12 cellular contexts compared by ENCODE assay signal in genomic region chr9:111925784-111926183, GRCh38. TPM values are rescaled to one million over a fixed set of nuclear protein-coding genes. Genes with fewer than 3 reads are reported as not detected.
DNase-seq lines count a peak whose midpoint lies in the region; ATAC-seq and TF ChIP-seq lines count a peak whose summit lies in the region.
"Had no signal": no experiment of that assay in that cellular context is flagged by ENCODE, and none has a peak within 500 bp of the region (broad histone marks: within the 10 kb centered on the region; RNA-seq: fewer than 3 reads in every experiment).

No MANE protein-coding gene starts in this region.

- intact Hi-C loops in activated CD8-positive, alpha-beta T cell treated with anti-CD3 and anti-CD28 coated beads for 36 hours (cut with micrococcal nuclease), result no loop called here
- intact Hi-C loops in Panc1 (cut with micrococcal nuclease; ENCODE audit: unreplicated experiment), result no loop called here
- intact Hi-C loops in stomach (cut with DNase I; ENCODE audit: low total_unique reads), result no loop called here

- CTCF ChIA-PET in activated CD8-positive, alpha-beta T cell treated with anti-CD3 and anti-CD28 coated beads, Interleukin-2, amount 10 ng/mL, durations not matched to agents 7 days and 5 days (lab: Charles Lee), result interaction anchor here (1.3 to 2.2 kb wide), 6 partner anchors 10 to 149 kb away, joined by 3 to 9 read pairs (median 4); partner anchors contain the start of gene UGCG
- CTCF ChIA-PET in activated CD8-positive, alpha-beta T cell treated with anti-CD3 and anti-CD28 coated beads for 36 hours (lab: Charles Lee), result interaction anchor here (1.9 to 2.6 kb wide), 2 partner anchors 10 to 11 kb away, joined by 7 to 11 read pairs; no protein-coding TSS in a partner anchor
- CTCF ChIA-PET in Panc1 (lab: Charles Lee), result no interaction called here
- CTCF ChIA-PET in activated CD4-positive, alpha-beta memory T cell treated with anti-CD3 and anti-CD28 coated beads, Interleukin-2, amount 10 ng/mL, durations not matched to agents 7 days and 5 days (lab: Charles Lee), result interaction anchor here (0.6 to 0.8 kb wide), 3 partner anchors 9 to 328 kb away, joined by 3 to 8 read pairs (median 3); no protein-coding TSS in a partner anchor

- peak overlapping the region; percentile 48; the same call in 1 of the 2 replicates for H3K27ac ChIP-seq in Panc1 (ENCODE audit: low read length)
- H3K27ac ChIP-seq in stomach, result peak overlapping the region; percentile 31 to 69 (median 60)
- H3K27ac ChIP-seq in GM23338 (ENCODE audit: low read depth), result no peak overlapping the region
- H3K27ac ChIP-seq: HL-60 had no signal

- H2AFZ ChIP-seq in GM23338, result no peak overlapping the region

- H3K9me3 ChIP-seq in Panc1 (ENCODE audit: control insufficient read depth, insufficient read depth, low read depth, low read length) (no peaks in the 10 kb centered on the region), stomach (no peaks in the 10 kb centered on the region)
- H3K9me3 ChIP-seq: A549 had no signal

- BruUV-seq in Panc1 (replicated peaks; lab: Mats Ljungman, UMichigan), result no TSS peak

- no peak for TF ChIP-seq CTCF in activated CD8-positive, alpha-beta T cell treated with anti-CD3 and anti-CD28 coated beads for 36 hours (IDR thresholded peaks at IDR 0.05)
- TF ChIP-seq CTCF in Panc1 (IDR thresholded peaks at IDR 0.05) (no peak), stomach (IDR thresholded peaks at IDR 0.05) (no peak), GM23338 (conservative IDR thresholded peaks at IDR 0.05; ENCODE audit: low read depth in 2 of 2) (no peak)

- peaks cover 27% of the 10 kb centered on the region for H3K36me3 Mint-ChIP-seq in activated CD8-positive, alpha-beta T cell treated with anti-CD3 and anti-CD28 coated beads, Interleukin-2, amount 10 ng/mL, durations not matched to agents 7 days and 5 days (ENCODE audit: low read depth)
- H3K36me3 Mint-ChIP-seq in activated CD8-positive, alpha-beta T cell treated with anti-CD3 and anti-CD28 coated beads for 36 hours (ENCODE audit: low read depth), result peaks cover 22% of the 10 kb centered on the region
- peaks cover 13% of the 10 kb centered on the region; the same call in 2 of the 3 replicates for H3K36me3 Mint-ChIP-seq in GM23338 (ENCODE audit: low read depth)
- peaks cover 29% of the 10 kb centered on the region for H3K36me3 Mint-ChIP-seq in activated CD4-positive, alpha-beta memory T cell treated with anti-CD3 and anti-CD28 coated beads, Interleukin-2, amount 10 ng/mL, durations not matched to agents 7 days and 5 days (ENCODE audit: low read depth)

- H3F3A ChIP-seq in GM23338 (replicated peaks; ENCODE audit: low read depth), result no peaks in the 10 kb centered on the region

- in situ Hi-C loops in Panc1 (cut with HindIII; ENCODE audit: low pct_unique_long_range_greater_than_20kb, low sequenced_read_pairs), result no loop called here

- no peak for TF ChIP-seq POLR2A in stomach (IDR thresholded peaks at IDR 0.05)

- H4K20me1 ChIP-seq in GM23338 (replicated peaks; ENCODE audit: insufficient read depth), result peaks cover 3% of the 10 kb centered on the region; the same call in 1 of the 2 replicates

- POLR2A ChIA-PET in activated CD8-positive, alpha-beta T cell treated with anti-CD3 and anti-CD28 coated beads, Interleukin-2, amount 10 ng/mL, durations not matched to agents 7 days and 5 days (lab: Charles Lee), result interaction anchor here (0.9 to 2.2 kb wide), 4 partner anchors 9 to 29 kb away, joined by 3 to 10 read pairs (median 6); partner anchors contain the start of gene UGCG
- POLR2A ChIA-PET in activated CD8-positive, alpha-beta T cell treated with anti-CD3 and anti-CD28 coated beads for 36 hours (lab: Charles Lee), result interaction anchor here (0.7 to 1.3 kb wide), 4 partner anchors 10 to 89 kb away, joined by 3 to 8 read pairs (median 3); no protein-coding TSS in a partner anchor
- POLR2A ChIA-PET in Panc1 (lab: Charles Lee), result no interaction called here
- POLR2A ChIA-PET in activated CD4-positive, alpha-beta memory T cell treated with anti-CD3 and anti-CD28 coated beads, Interleukin-2, amount 10 ng/mL, durations not matched to agents 7 days and 5 days (lab: Charles Lee), result interaction anchor here (0.9 to 6.4 kb wide), 6 partner anchors 10 to 406 kb away, joined by 3 to 41 read pairs (median 3); partner anchors contain the start of gene UGCG

- H3K9me3 Mint-ChIP-seq in activated CD8-positive, alpha-beta T cell treated with anti-CD3 and anti-CD28 coated beads, Interleukin-2, amount 10 ng/mL, durations not matched to agents 7 days and 5 days (ENCODE audit: insufficient read depth), result no peaks in the 10 kb centered on the region
- H3K9me3 Mint-ChIP-seq in activated CD8-positive, alpha-beta T cell treated with anti-CD3 and anti-CD28 coated beads for 36 hours, result no peaks in the 10 kb centered on the region
- no peaks in the 10 kb centered on the region for H3K9me3 Mint-ChIP-seq in GM23338
- H3K9me3 Mint-ChIP-seq in activated CD4-positive, alpha-beta memory T cell treated with anti-CD3 and anti-CD28 coated beads, Interleukin-2, amount 10 ng/mL, durations not matched to agents 7 days and 5 days, result no peaks in the 10 kb centered on the region
- H3K9me3 Mint-ChIP-seq: stimulated activated naive CD8-positive, alpha-beta T cell treated with anti-CD3 and anti-CD28 coated beads, Interleukin-15, amount 100 ng/mL, for 72 hours had no signal

- H3K4me1 ChIP-seq in Panc1 (ENCODE audit: control insufficient read depth, insufficient read depth, low read length) (peaks cover 21% of the 10 kb centered on the region), stomach (peaks cover 21 to 76% (median 30%) of the 10 kb centered on the region in 4 donors), GM23338 (ENCODE audit: insufficient read depth) (no peaks in the 10 kb centered on the region)

- DNase-seq in activated CD8-positive, alpha-beta T cell treated with anti-CD3 and anti-CD28 coated beads, Interleukin-2, amount 10 ng/mL, durations not matched to agents 7 days and 5 days, result no peak
- no peak for DNase-seq in activated CD8-positive, alpha-beta T cell treated with anti-CD3 and anti-CD28 coated beads for 36 hours
- DNase-seq in Panc1 (ENCODE audit: low read depth, low spot score), result no peak
- peak; percentile 40 for DNase-seq in iris pigment epithelial cell (ENCODE audit: low read depth)
- DNase-seq in stomach, result no peak
- no peak for DNase-seq in GM23338 (ENCODE audit: low spot score)
- DNase-seq in NCI-H1092 (lab: John Stamatoyannopoulos, UW), result no peak
- DNase-seq in activated CD4-positive, alpha-beta memory T cell treated with anti-CD3 and anti-CD28 coated beads, Interleukin-2, amount 10 ng/mL, durations not matched to agents 7 days and 5 days, result no peak
- DNase-seq: cerebellar nuclear complex had no signal

- H3K27ac Mint-ChIP-seq in activated CD8-positive, alpha-beta T cell treated with anti-CD3 and anti-CD28 coated beads, Interleukin-2, amount 10 ng/mL, durations not matched to agents 7 days and 5 days, result peak overlapping the region; percentile 57
- H3K27ac Mint-ChIP-seq in activated CD8-positive, alpha-beta T cell treated with anti-CD3 and anti-CD28 coated beads for 36 hours, result no peak overlapping the region
- no peak overlapping the region for H3K27ac Mint-ChIP-seq in GM23338
- no peak overlapping the region for H3K27ac Mint-ChIP-seq in activated CD4-positive, alpha-beta memory T cell treated with anti-CD3 and anti-CD28 coated beads, Interleukin-2, amount 10 ng/mL, durations not matched to agents 7 days and 5 days
- H3K27ac Mint-ChIP-seq: stimulated activated naive CD8-positive, alpha-beta T cell treated with anti-CD3 and anti-CD28 coated beads, Interleukin-15, amount 100 ng/mL, for 72 hours had no signal

- H3K27me3 Mint-ChIP-seq in activated CD8-positive, alpha-beta T cell treated with anti-CD3 and anti-CD28 coated beads, Interleukin-2, amount 10 ng/mL, durations not matched to agents 7 days and 5 days (ENCODE audit: low read depth), result no peaks in the 10 kb centered on the region
- no peaks in the 10 kb centered on the region for H3K27me3 Mint-ChIP-seq in activated CD8-positive, alpha-beta T cell treated with anti-CD3 and anti-CD28 coated beads for 36 hours
- no peaks in the 10 kb centered on the region for H3K27me3 Mint-ChIP-seq in GM23338 (ENCODE audit: insufficient read depth, low read depth, poor library complexity)
- no peaks in the 10 kb centered on the region for H3K27me3 Mint-ChIP-seq in activated CD4-positive, alpha-beta memory T cell treated with anti-CD3 and anti-CD28 coated beads, Interleukin-2, amount 10 ng/mL, durations not matched to agents 7 days and 5 days
- H3K27me3 Mint-ChIP-seq: stimulated activated naive CD8-positive, alpha-beta T cell treated with anti-CD3 and anti-CD28 coated beads, Interleukin-15, amount 100 ng/mL, for 72 hours had no signal

- H3K4me2 ChIP-seq in GM23338, result no peak overlapping the region
- H3K4me2 ChIP-seq: A549 had no signal

- H3K9me2 ChIP-seq in GM23338 (ENCODE audit: insufficient read depth), result no peaks in the 10 kb centered on the region

- no peak overlapping the region for H3K4me3 Mint-ChIP-seq in activated CD8-positive, alpha-beta T cell treated with anti-CD3 and anti-CD28 coated beads, Interleukin-2, amount 10 ng/mL, durations not matched to agents 7 days and 5 days
- H3K4me3 Mint-ChIP-seq in activated CD8-positive, alpha-beta T cell treated with anti-CD3 and anti-CD28 coated beads for 36 hours, result no peak overlapping the region
- no peak overlapping the region for H3K4me3 Mint-ChIP-seq in GM23338
- H3K4me3 Mint-ChIP-seq in activated CD4-positive, alpha-beta memory T cell treated with anti-CD3 and anti-CD28 coated beads, Interleukin-2, amount 10 ng/mL, durations not matched to agents 7 days and 5 days, result no peak overlapping the region

- 18 to 49% (median 26%) methylated on average over 2 of the region's 2 CpGs for WGBS in stomach, 5 donors

- peaks cover 26% of the 10 kb centered on the region for H3K79me2 ChIP-seq in GM23338 (replicated peaks; ENCODE audit: insufficient read depth)

- H3K27me3 ChIP-seq in Panc1 (ENCODE audit: control insufficient read depth, insufficient read depth, low read length), result no peaks in the 10 kb centered on the region
- H3K27me3 ChIP-seq in stomach, result no peaks in the 10 kb centered on the region
- no peaks in the 10 kb centered on the region for H3K27me3 ChIP-seq in GM23338 (ENCODE audit: insufficient read depth)

- TF ChIP-seq EP300 in stomach (IDR thresholded peaks at IDR 0.05), result no peak

- peaks cover 20% of the 10 kb centered on the region for H3K36me3 ChIP-seq in Panc1 (ENCODE audit: control insufficient read depth, insufficient read depth, low read length)
- H3K36me3 ChIP-seq in stomach, result peaks cover 11 to 67% (median 43%) of the 10 kb centered on the region in 4 donors
- H3K36me3 ChIP-seq in GM23338 (ENCODE audit: insufficient read depth), result no peaks in the 10 kb centered on the region; the same call in 1 of the 2 replicates

- H3K4me3 ChIP-seq in Panc1 (ENCODE audit: low read depth in 2 of 2, low read length in 2 of 2) (no peak overlapping the region), stomach (no peak overlapping the region), GM23338 (no peak overlapping the region)
- H3K4me3 ChIP-seq: A549 had no signal

- no peak for ATAC-seq in activated CD8-positive, alpha-beta T cell treated with anti-CD3 and anti-CD28 coated beads, Interleukin-2, amount 10 ng/mL, durations not matched to agents 7 days and 5 days
- no peak for ATAC-seq in activated CD8-positive, alpha-beta T cell treated with anti-CD3 and anti-CD28 coated beads for 36 hours
- ATAC-seq in Panc1, result no peak
- no peak for ATAC-seq in GM23338

- peaks cover 33% of the 10 kb centered on the region for H3K4me1 Mint-ChIP-seq in activated CD8-positive, alpha-beta T cell treated with anti-CD3 and anti-CD28 coated beads, Interleukin-2, amount 10 ng/mL, durations not matched to agents 7 days and 5 days (ENCODE audit: low read depth)
- H3K4me1 Mint-ChIP-seq in activated CD8-positive, alpha-beta T cell treated with anti-CD3 and anti-CD28 coated beads for 36 hours (ENCODE audit: low read depth), result peaks cover 35% of the 10 kb centered on the region
- H3K4me1 Mint-ChIP-seq in GM23338, result no peaks in the 10 kb centered on the region
- H3K4me1 Mint-ChIP-seq in activated CD4-positive, alpha-beta memory T cell treated with anti-CD3 and anti-CD28 coated beads, Interleukin-2, amount 10 ng/mL, durations not matched to agents 7 days and 5 days, result peaks cover 29% of the 10 kb centered on the region

RNA-seq across cellular contexts. Expression of gene UGCG, which starts 29.2 kb away (rescaled TPM):
- total RNA-seq in activated CD8-positive, alpha-beta T cell treated with anti-CD3 and anti-CD28 coated beads, Interleukin-2, amount 10 ng/mL, durations not matched to agents 7 days and 5 days, result 10 to 100 TPM; 24.6 to 25.4 TPM
- total RNA-seq in activated CD8-positive, alpha-beta T cell treated with anti-CD3 and anti-CD28 coated beads for 36 hours, result 10 to 100 TPM; 13.5 to 14.3 TPM
- total RNA-seq in Panc1 (2021; ENCODE audit: unreplicated experiment) (46.0 TPM), stomach (100 to 1,000 TPM in 1 of 5 donors, 10 to 100 TPM in 4; 19.2 to 182 (median 42.6) TPM)
- polyA plus RNA-seq in Panc1 (2012; ENCODE audit: insufficient read length), result 21.3 TPM
- polyA plus RNA-seq in stomach (10 to 100 TPM; 13.7 to 17.1 (median 16.6) TPM), GM23338 (2016; fragmentation: Nextera tagmentation; extraction: Ambion mirVana) (27.8 and 30.4 TPM in 2 replicates)
- total RNA-seq in GM23338 (2014; rRNA removed; shearing (Covaris generic)), result 44.9 and 48.1 TPM in 2 replicates
- total RNA-seq in activated CD4-positive, alpha-beta memory T cell treated with anti-CD3 and anti-CD28 coated beads, Interleukin-2, amount 10 ng/mL, durations not matched to agents 7 days and 5 days, result 10 to 100 TPM; 20.9 to 21.4 TPM
